33 cellular contexts compared by ENCODE assay signal in the genomic region with DNA sequence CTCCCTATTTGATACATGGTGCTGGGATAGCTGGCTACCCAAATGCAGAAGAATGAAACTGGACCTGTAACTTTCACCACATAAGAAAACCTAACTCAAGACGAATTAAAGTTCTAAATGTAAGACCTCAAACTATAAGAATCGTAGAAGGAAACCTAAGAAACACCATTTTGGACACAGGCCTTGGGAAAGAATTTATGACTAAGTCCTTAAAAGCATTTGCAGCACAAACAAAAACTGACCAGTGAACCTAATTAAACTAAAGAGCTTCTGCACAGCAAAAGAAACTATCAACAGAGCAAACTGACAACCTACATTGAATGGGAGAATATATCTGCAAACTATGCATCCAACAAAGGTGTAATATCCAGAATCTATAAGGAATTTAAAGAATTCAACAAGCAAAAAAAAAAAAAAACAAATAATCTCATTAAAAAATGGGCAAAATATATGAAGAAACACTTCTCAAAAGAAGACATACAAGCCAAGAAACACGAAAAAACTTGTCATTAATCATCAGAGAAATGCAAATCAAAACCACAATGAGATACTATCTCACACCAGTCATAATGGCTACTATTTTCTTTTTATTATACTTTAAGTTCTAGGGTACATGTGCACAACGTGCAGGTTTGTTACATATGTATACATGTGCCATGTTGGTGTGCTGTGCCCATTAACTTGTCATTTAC. TPM values are rescaled to one million over a fixed set of nuclear protein-coding genes. Genes with fewer than 3 reads are reported as not detected.
DNase-seq lines count a peak whose midpoint lies in the region; ATAC-seq, FAIRE-seq and TF ChIP-seq lines count a peak whose summit lies in the region.
"Had no signal": no experiment of that assay in that cellular context is flagged by ENCODE, and none has a peak within 500 bp of the region (broad histone marks: within the 10 kb centered on the region; RNA-seq: fewer than 3 reads in every experiment).

No MANE protein-coding gene starts in this region.

- no peak overlapping the region for H3K56ac ChIP-seq in IMR-90 (ENCODE audit: extremely low read depth, insufficient read depth, low read length)

- peaks cover 8% of the 10 kb centered on the region for H4K20me1 ChIP-seq in IMR-90 (ENCODE audit: insufficient read depth, low read length)
- H4K20me1 ChIP-seq in GM12878 (ENCODE audit: control insufficient read depth, insufficient read depth) = no peaks in the 10 kb centered on the region

- no peak overlapping the region for H2AK9ac ChIP-seq in IMR-90 (replicated peaks; ENCODE audit: low read depth, low read length, poor library complexity)

- peaks cover 26 to 50% of the 10 kb centered on the region in 2 experiments for H3K79me1 ChIP-seq in IMR-90 (ENCODE audit: low read depth in 1 of 2, low read length in 2 of 2)

- H3K9ac ChIP-seq in IMR-90 (ENCODE audit: low read depth, low read length) = no peak overlapping the region
- no peak overlapping the region for H3K9ac ChIP-seq in GM12878 (ENCODE audit: control insufficient read depth, insufficient read depth, low read length)
- H3K9ac ChIP-seq: BLaER1 treated with 17β-estradiol and CSF1 and Interleukin-3, amounts not matched to agents 10 nM and 100 nM had no signal

- peak overlapping the region; percentile 74 for H2BK5ac ChIP-seq in IMR-90 (ENCODE audit: low read depth, low read length, poor library complexity, severe bottlenecking)

- no peak overlapping the region for H2BK120ac ChIP-seq in IMR-90 (ENCODE audit: low read depth, low read length)

- TF ChIP-seq RAD21 in IMR-90 (IDR thresholded peaks at IDR 0.05; ENCODE audit: low read length) = no peak
- TF ChIP-seq RAD21 in GM12878 (IDR thresholded peaks at IDR 0.05; ENCODE audit: insufficient read depth, low read depth, low read length) = no peak

- no peak for FAIRE-seq in GM12878 (lab: Jason Lieb, UNC)
- FAIRE-seq: small intestine had no signal

- H3K23ac ChIP-seq in IMR-90 (ENCODE audit: low read depth, low read length) = no peak overlapping the region

- H4K5ac ChIP-seq in IMR-90 (ENCODE audit: low read depth, low read length) = no peak overlapping the region

- peak; percentile 77 for ATAC-seq in IMR-90 (ENCODE audit: low read depth)
- peak; percentile 41; the same call in 2 of the 3 replicates for ATAC-seq in GM12878
- ATAC-seq in HG02763 (IDR thresholded peaks at IDR 0.05; ENCODE audit: unreplicated experiment) = no peak
- ATAC-seq: effector memory CD8-positive, alpha-beta T cell; esophagus mucosa; HCT116; naive thymus-derived CD8-positive, alpha-beta T cell had no signal

- H2AK5ac ChIP-seq in IMR-90 (ENCODE audit: low read depth, low read length) = no peak overlapping the region

- SMC1A ChIA-PET in GM12878 (lab: Charles Lee; ENCODE audit: uncharacterized antibody, unreplicated experiment) = no interaction called here

- TF ChIP-seq CTCF in AG10803 (conservative IDR thresholded peaks at IDR 0.05; ENCODE audit: low read length) (no peak), IMR-90 (conservative IDR thresholded peaks at IDR 0.05; ENCODE audit: low read depth, low read length) (no peak), GM12878 (IDR thresholded peaks at IDR 0.05 in 2 of 3, conservative IDR thresholded peaks at IDR 0.05 in 1 of 3; ENCODE audit: control insufficient read depth in 2 of 3, extremely low read depth in 1 of 3, insufficient read depth in 1 of 3, low read depth in 3 of 3, low read length in 3 of 3) (no peak), foreskin fibroblast (IDR thresholded peaks at IDR 0.05; ENCODE audit: low read depth, low read length) (no peak)

- no peak overlapping the region; the same call in 2 of the 3 replicates for H2BK15ac ChIP-seq in IMR-90 (ENCODE audit: low read depth, low read length)

- H4K91ac ChIP-seq in IMR-90 (ENCODE audit: insufficient read depth, low read depth, low read length) = no peak overlapping the region

- peak overlapping the region; percentile 56; the same call in 1 of the 2 replicates for H3K27ac ChIP-seq in IMR-90 (ENCODE audit: insufficient read depth, low read length)
- H3K27ac ChIP-seq in GM12878 (ENCODE audit: control insufficient read depth, insufficient read depth) = no peak overlapping the region
- H3K27ac ChIP-seq: BLaER1 treated with 17β-estradiol and CSF1 and Interleukin-3, amounts not matched to agents 10 nM and 100 nM; HL-60; left ventricle myocardium inferior; ovary had no signal

- H3K79me2 ChIP-seq in GM12878 (ENCODE audit: control insufficient read depth, insufficient read depth, low read length) = peaks cover 55% of the 10 kb centered on the region

- H3K4ac ChIP-seq in IMR-90 (ENCODE audit: low read depth, low read length) = peak overlapping the region; percentile 51; the same call in 1 of the 2 replicates

- H3K4me3 ChIP-seq in AG10803 (ENCODE audit: low read length) (no peak overlapping the region), IMR-90 (ENCODE audit: insufficient read depth, low read depth, low read length) (no peak overlapping the region), GM12878 (no peak overlapping the region), foreskin fibroblast (ENCODE audit: low read depth in 1 of 2, low read length in 2 of 2) (no peak overlapping the region)
- H3K4me3 ChIP-seq: left ventricle myocardium inferior, ovary had no signal

- BruUV-seq in IMR-90 (replicated peaks; lab: Mats Ljungman, UMichigan) (no TSS peak), GM12878 (replicated peaks; lab: Mats Ljungman, UMichigan) (no TSS peak)

- RAD21 ChIA-PET in GM12878 (lab: Charles Lee; ENCODE audit: unreplicated experiment) = no interaction called here

- H3K27me3 ChIP-seq in IMR-90 (ENCODE audit: control insufficient read depth, insufficient read depth, low read length) (no peaks in the 10 kb centered on the region), GM12878 (replicated peaks in 1 of 2; ENCODE audit: control insufficient read depth in 2 of 2, insufficient read depth in 2 of 2, low read length in 1 of 2) (no peaks in the 10 kb centered on the region)
- H3K27me3 ChIP-seq: BLaER1 treated with 17β-estradiol and CSF1 and Interleukin-3, amounts not matched to agents 10 nM and 100 nM; ovary had no signal

- peak overlapping the region; percentile 96 for H3K4me2 ChIP-seq in IMR-90 (ENCODE audit: low read depth, low read length)
- no peak overlapping the region for H3K4me2 ChIP-seq in GM12878 (ENCODE audit: control insufficient read depth, insufficient read depth)
- H3K4me2 ChIP-seq: BLaER1 treated with 17β-estradiol and CSF1 and Interleukin-3, amounts not matched to agents 10 nM and 100 nM had no signal

- H3K36me3 ChIP-seq in IMR-90 (ENCODE audit: control insufficient read depth, insufficient read depth, low read length) (no peaks in the 10 kb centered on the region), GM12878 (ENCODE audit: control insufficient read depth in 2 of 2, insufficient read depth in 2 of 2, low read length in 1 of 2) (no peaks in the 10 kb centered on the region)
- H3K36me3 ChIP-seq: left ventricle myocardium inferior, ovary had no signal

- POLR2A ChIA-PET in IMR-90 (lab: Charles Lee; ENCODE audit: unreplicated experiment) (interaction anchor here (0.6 kb wide), 1 partner anchor 33 kb away, joined by 4 read pairs; no protein-coding TSS in a partner anchor), GM12878 (lab: Charles Lee) (no interaction called here)

- WGBS in IMR-90 (ENCODE audit: extremely low coverage in 2 of 2, insufficient read length in 1 of 2), 2 experiments = no CpG with 5 or more reads among the region's 4 CpGs
- 26% methylated on average over 4 of the region's 4 CpGs for WGBS in GM12878 (ENCODE audit: insufficient coverage, insufficient replicate concordance, low lambda C conversion rate, missing lambda C conversion rate)

- H3K9me3 ChIP-seq in IMR-90 (ENCODE audit: control insufficient read depth, insufficient read depth, low read length) (peaks cover 5% of the 10 kb centered on the region), GM12878 (replicated peaks; ENCODE audit: control insufficient read depth, insufficient read depth, low read length) (no peaks in the 10 kb centered on the region; the same call in 1 of the 3 replicates)
- H3K9me3 ChIP-seq: ovary had no signal

- 0 out of 2 replicates have a peak overlapping the region, but pooled peaks have one; percentile 14 for H2BK20ac ChIP-seq in IMR-90 (ENCODE audit: low read depth, low read length)

- dilution Hi-C loops in IMR-90 (cut with HindIII; ENCODE audit: low sequenced_read_pairs, unreplicated experiment) = no loop called here

- no peak for TF ChIP-seq EP300 in GM12878 (IDR thresholded peaks at IDR 0.05; ENCODE audit: borderline replicate concordance in 1 of 2, control insufficient read depth in 1 of 2, low read depth in 2 of 2, low read length in 2 of 2)

- DNase-seq in AG10803 (ENCODE audit: low read depth) (peak; percentile 24), IMR-90 (peak; percentile 62), GM12878 (ENCODE audit: low read depth, low spot score) (no peak), foreskin fibroblast (peak; percentile 6 to 41), SKM-1 treated with dmso at 0.1 percent for 144 hours (lab: John Stamatoyannopoulos, UW; ENCODE audit: unreplicated experiment) (no peak), NCI-H2029 (lab: John Stamatoyannopoulos, UW) (no peak), superior temporal gyrus (ENCODE audit: extremely low spot score) (no peak)
- DNase-seq: ACHN; activated CD4-positive, alpha-beta T cell treated with anti-CD3 and anti-CD28 coated beads for 48 hours; activated gamma-delta T cell treated with Interleukin-2 at 50 U/mL for 16 hours; activated T-cell treated with anti-CD3 and anti-CD28 coated beads, Interleukin-2, amount 50 U/mL, for 24 hours; COR-L47; cortex of kidney; DMS53; effector memory CD8-positive, alpha-beta T cell; islet precursor cell; Karpas-422; left ventricle myocardium inferior; midbrain; naive thymus-derived CD8-positive, alpha-beta T cell; NCI-H2171 treated with DMSO at 0.1 percent for 48 hours; NCI-H524; ovary; retina; Right ventricle myocardium superior; small intestine; stimulated activated CD8-positive, alpha-beta memory T cell treated with anti-CD3 and anti-CD28 coated beads, Interleukin-4, amount 100 ng/mL, for 48 hours; trophoblast cell had no signal

- H3K9me1 ChIP-seq in IMR-90 (ENCODE audit: insufficient read depth, low read length) = 0 out of 2 replicates have a peak, but pooled peaks cover 2% of the 10 kb centered on the region

- peak overlapping the region in 1 of 2 experiments; percentile 60; a peak in 1 of 4 replicates for H4K8ac ChIP-seq in IMR-90 (ENCODE audit: low read depth in 2 of 2, low read length in 2 of 2)

- intact Hi-C loops in IMR-90 (cut with micrococcal nuclease) (no loop called here), GM12878 (cut with micrococcal nuclease; ENCODE audit: unreplicated experiment) (no loop called here)

- in situ Hi-C loops in IMR-90 (cut with MboI; ENCODE audit: low sequenced_read_pairs) (no loop called here), GM12878 (cut with MboI) (no loop called here)

- H2AFZ ChIP-seq in IMR-90 (replicated peaks; ENCODE audit: low read length, poor library complexity) = no peak overlapping the region
- H2AFZ ChIP-seq in GM12878 (ENCODE audit: control insufficient read depth, low read depth, low read length) = no peak overlapping the region

- H3K4me1 ChIP-seq in IMR-90 (ENCODE audit: control insufficient read depth, insufficient read depth, low read length) (peaks cover 2% of the 10 kb centered on the region; the same call in 1 of the 2 replicates), GM12878 (ENCODE audit: control insufficient read depth, insufficient read depth, low read length) (peaks cover 8% of the 10 kb centered on the region)

- no peak overlapping the region for H3K18ac ChIP-seq in IMR-90 (ENCODE audit: low read depth, low read length)

- CTCF ChIA-PET in IMR-90 (lab: Yijun Ruan, JAX) = no interaction called here
- CTCF ChIA-PET in GM12878 (lab: Yijun Ruan, JAX) = no interaction called here

- peak overlapping the region; percentile 75 for H3K14ac ChIP-seq in IMR-90 (replicated peaks; ENCODE audit: low read depth, low read length)

- TF ChIP-seq POLR2A in IMR-90 (IDR thresholded peaks at IDR 0.05; ENCODE audit: low read depth, low read length) (no peak), GM12878 (IDR thresholded peaks at IDR 0.05; ENCODE audit: low read depth, low read length) (no peak)

RNA-seq across cellular contexts. Expression of a gene that starts 37.0 kb away (rescaled TPM):
- total RNA-seq in IMR-90 (2012; rRNA removed) (9.5 and 31.4 TPM in 2 replicates), GM12878 (2014; rRNA removed) (10.6 and 13.8 TPM in 2 replicates), GM12878 (2014; rRNA removed; fragmentation: Illumina TruSeq; extraction: Trizol) (40.6 and 42.2 TPM in 2 replicates), GM12878 (2021) (29.8 and 34.3 TPM in 2 replicates)
- polyA plus RNA-seq in IMR-90 (2012; rRNA removed) (18.1 and 19.6 TPM in 2 replicates), GM12878 (2011; rRNA removed) (31.6 and 54.1 TPM in 2 replicates), GM12878 (2014; fragmentation: Illumina TruSeq; extraction: Trizol) (40.5 and 45.1 TPM in 2 replicates), GM12878 (2014; fragmentation: Nextera tagmentation; extraction: Ambion mirVana) (1 to 10 TPM; 5.6 to 6.6 TPM), GM12878 (2014; rRNA removed) (9.7 and 18.1 TPM in 2 replicates), GM12878 (2016; fragmentation: Nextera tagmentation; extraction: Ambion mirVana) (10 to 100 TPM; 12.7 to 13.4 TPM)
- 1.4 and 2.0 TPM in 2 replicates for polyA plus RNA-seq in IMR-90 (2012; cell fraction: cytosol; rRNA removed)
- 1.0 and 5.2 TPM in 2 replicates for polyA plus RNA-seq in IMR-90 (2012; cell fraction: nucleus; rRNA removed; ENCODE audit: low replicate concordance)
- 8.3 and 10.8 TPM in 2 replicates for total RNA-seq in GM12878 (2013; cell fraction: nucleolus; rRNA removed)
- 6.8 TPM for polyA plus RNA-seq in GM12878 (2011; ENCODE audit: low read depth)
- 5.1 and 5.4 TPM in 2 replicates for polyA plus RNA-seq in GM12878 (2011; cell fraction: cytosol; rRNA removed)
- polyA plus RNA-seq in GM12878 (2011; cell fraction: nucleus; rRNA removed) = 5.7 and 8.7 TPM in 2 replicates
- polyA plus RNA-seq in GM12878 (2012) = 17.0 and 25.4 TPM in 2 replicates
- 4.6 and 5.6 TPM in 2 replicates for polyA minus RNA-seq in GM12878 (2011; rRNA and poly(A)+ RNA removed)
- 10.6 and 11.1 TPM in 2 replicates for polyA minus RNA-seq in GM12878 (2011; cell fraction: cytosol; rRNA and poly(A)+ RNA removed)
- 3.3 and 7.4 TPM in 2 replicates for polyA minus RNA-seq in GM12878 (2011; cell fraction: nucleus; rRNA and poly(A)+ RNA removed)

Comparison
In these comparisons a context has a peak if more than half of its experiments do, and no peak if none do; other contexts are left out.
1. DNase-seq: peak in AG10803 (single experiment), IMR-90 (single experiment) and foreskin fibroblast (2 of 2); none in GM12878 (single experiment), SKM-1 treated with dmso at 0.1 percent for 144 hours (single experiment), NCI-H2029 (single experiment) and superior temporal gyrus (single experiment).